ENCODE assay signal across 6 cellular contexts in genomic region chr1:4615138-4615470, GRCh38. TPM values are rescaled to one million over a fixed set of nuclear protein-coding genes. Genes with fewer than 3 reads are reported as not detected.
"Had no signal": no experiment of that assay in that cellular context is flagged by ENCODE, and none has a peak within 500 bp of the region (broad histone marks: within the 10 kb centered on the region; RNA-seq: fewer than 3 reads in every experiment).

No MANE protein-coding gene starts in this region.

- H2AFZ ChIP-seq: GM23248 had no signal

- H3K4me3 ChIP-seq: GM23248, K562 had no signal

- H3K4me3 Mint-ChIP-seq: H9 had no signal

- ATAC-seq: K562 had no signal

- H3K27ac Mint-ChIP-seq: H9 had no signal

- DNase-seq: GM23248, H9, HCEC 1CT, IMR-90 had no signal

- H3K27ac ChIP-seq: GM23248 had no signal

RNA-seq across cellular contexts. Expression of gene AJAP1, which starts 39.3 kb away (rescaled TPM):
- total RNA-seq: HT-29, K562 had no signal
- polyA plus RNA-seq: K562 had no signal
